25 cellular contexts compared by ENCODE assay signal in genomic region chr14:90651976-90652560, GRCh38.
"Had no signal": no experiment of that assay in that cellular context is flagged by ENCODE, and none has a peak within 500 bp of the region (broad histone marks: within the 10 kb centered on the region; RNA-seq: fewer than 3 reads in every experiment).

No MANE protein-coding gene starts in this region.

- H3K4me1 ChIP-seq: spleen, vagina had no signal

- H3K36me3 Mint-ChIP-seq: activated naive CD4-positive, alpha-beta T cell treated with anti-CD3 and anti-CD28 coated beads, Interleukin-2, amount 10 ng/mL, durations not matched to agents 7 days and 5 days; activated naive CD8-positive, alpha-beta T cell treated with anti-CD3 and anti-CD28 coated beads, Interleukin-2, amount 10 ng/mL, durations not matched to agents 7 days and 5 days; naive thymus-derived CD8-positive, alpha-beta T cell had no signal

- H3K4me1 Mint-ChIP-seq: activated CD4-positive, alpha-beta memory T cell treated with anti-CD3 and anti-CD28 coated beads, Interleukin-2, amount 10 ng/mL, durations not matched to agents 7 days and 5 days; activated CD4-positive, alpha-beta T cell treated with anti-CD3 and anti-CD28 coated beads, Interleukin-2, amount 10 ng/mL, durations not matched to agents 24 days and 14 days; activated naive CD4-positive, alpha-beta T cell treated with anti-CD3 and anti-CD28 coated beads, Interleukin-2, amount 10 ng/mL, durations not matched to agents 7 days and 5 days; activated naive CD8-positive, alpha-beta T cell treated with anti-CD3 and anti-CD28 coated beads, Interleukin-2, amount 10 ng/mL, durations not matched to agents 7 days and 5 days; naive thymus-derived CD8-positive, alpha-beta T cell; T-helper 17 cell had no signal

- H3K4me3 Mint-ChIP-seq: activated CD4-positive, alpha-beta memory T cell treated with anti-CD3 and anti-CD28 coated beads, Interleukin-2, amount 10 ng/mL, durations not matched to agents 7 days and 5 days; activated CD4-positive, alpha-beta T cell treated with anti-CD3 and anti-CD28 coated beads, Interleukin-2, amount 10 ng/mL, durations not matched to agents 24 days and 14 days; activated naive CD4-positive, alpha-beta T cell treated with anti-CD3 and anti-CD28 coated beads, Interleukin-2, amount 10 ng/mL, durations not matched to agents 7 days and 5 days; activated naive CD8-positive, alpha-beta T cell treated with anti-CD3 and anti-CD28 coated beads, Interleukin-2, amount 10 ng/mL, durations not matched to agents 7 days and 5 days; activated T-cell treated with anti-CD3 and anti-CD28 coated beads, Interleukin-2, amount 50 U/mL, for 24 hours; dendritic cell treated with granulocyte-macrophage colony-stimulating factor and Interleukin-4, amounts not matched to agents 40 ng/mL and 50 ng/mL, for 4 days; naive thymus-derived CD8-positive, alpha-beta T cell; T-helper 17 cell had no signal

- H3K9me3 ChIP-seq: esophagus squamous epithelium, right atrium auricular region, spleen, thoracic aorta, upper lobe of left lung, vagina had no signal

- H3K27me3 ChIP-seq: esophagus squamous epithelium, right atrium auricular region, spleen, upper lobe of left lung, vagina had no signal

- DNase-seq: activated CD4-positive, alpha-beta memory T cell treated with anti-CD3 and anti-CD28 coated beads, Interleukin-2, amount 10 ng/mL, durations not matched to agents 7 days and 5 days; activated CD4-positive, alpha-beta T cell treated with anti-CD3 and anti-CD28 coated beads, Interleukin-2, amount 10 ng/mL, durations not matched to agents 24 days and 14 days; activated CD4-positive, CD25-positive, alpha-beta regulatory T cell treated with anti-CD3 and anti-CD28 coated beads, Interleukin-2, amount 50 U/mL, for 72 hours; activated CD8-positive, alpha-beta memory T cell treated with anti-CD3 and anti-CD28 coated beads, Interleukin-2, amount 50 U/mL, for 48 hours; activated gamma-delta T cell; activated naive CD4-positive, alpha-beta T cell treated with anti-CD3 and anti-CD28 coated beads, Interleukin-2, amount 10 ng/mL, durations not matched to agents 7 days and 5 days; activated naive CD8-positive, alpha-beta T cell treated with anti-CD3 and anti-CD28 coated beads, Interleukin-2, amount 10 ng/mL, durations not matched to agents 7 days and 5 days; activated T-cell treated with anti-CD3 and anti-CD28 coated beads, Interleukin-2, amount 50 U/mL, for 24 hours; central memory CD4-positive, alpha-beta T cell; effector CD4-positive, alpha-beta T cell; esophagus squamous epithelium; foreskin melanocyte; left ventricle myocardium superior; naive thymus-derived CD8-positive, alpha-beta T cell; spleen; stimulated activated naive CD4-positive, alpha-beta T cell treated with Interleukin-2 at 50 U/mL for 16 hours; SW 1271; T-helper 17 cell; T1000; upper lobe of left lung; WERI-Rb-1 had no signal

- ATAC-seq: left ventricle myocardium superior; naive thymus-derived CD8-positive, alpha-beta T cell; T-helper 17 cell had no signal

- H3K27ac Mint-ChIP-seq: activated CD4-positive, alpha-beta memory T cell treated with anti-CD3 and anti-CD28 coated beads, Interleukin-2, amount 10 ng/mL, durations not matched to agents 7 days and 5 days; activated CD4-positive, alpha-beta T cell treated with anti-CD3 and anti-CD28 coated beads, Interleukin-2, amount 10 ng/mL, durations not matched to agents 24 days and 14 days; activated naive CD4-positive, alpha-beta T cell treated with anti-CD3 and anti-CD28 coated beads, Interleukin-2, amount 10 ng/mL, durations not matched to agents 7 days and 5 days; activated naive CD8-positive, alpha-beta T cell treated with anti-CD3 and anti-CD28 coated beads, Interleukin-2, amount 10 ng/mL, durations not matched to agents 7 days and 5 days; activated T-cell treated with anti-CD3 and anti-CD28 coated beads, Interleukin-2, amount 50 U/mL, for 24 hours; dendritic cell treated with granulocyte-macrophage colony-stimulating factor and Interleukin-4, amounts not matched to agents 40 ng/mL and 50 ng/mL, for 4 days; naive thymus-derived CD8-positive, alpha-beta T cell; T-helper 17 cell had no signal

- H3K27me3 Mint-ChIP-seq: activated CD4-positive, alpha-beta memory T cell treated with anti-CD3 and anti-CD28 coated beads, Interleukin-2, amount 10 ng/mL, durations not matched to agents 7 days and 5 days; activated naive CD4-positive, alpha-beta T cell treated with anti-CD3 and anti-CD28 coated beads, Interleukin-2, amount 10 ng/mL, durations not matched to agents 7 days and 5 days; activated naive CD8-positive, alpha-beta T cell treated with anti-CD3 and anti-CD28 coated beads, Interleukin-2, amount 10 ng/mL, durations not matched to agents 7 days and 5 days; activated T-cell treated with anti-CD3 and anti-CD28 coated beads, Interleukin-2, amount 50 U/mL, for 24 hours; naive thymus-derived CD8-positive, alpha-beta T cell; T-helper 17 cell had no signal

- H3K27ac ChIP-seq: esophagus squamous epithelium, right atrium auricular region, spleen, thoracic aorta, upper lobe of left lung, vagina, WERI-Rb-1 had no signal

- H3K4me3 ChIP-seq: esophagus squamous epithelium, right atrium auricular region, spleen, thoracic aorta, upper lobe of left lung, vagina had no signal

- H3K9me3 Mint-ChIP-seq: activated CD4-positive, alpha-beta memory T cell treated with anti-CD3 and anti-CD28 coated beads, Interleukin-2, amount 10 ng/mL, durations not matched to agents 7 days and 5 days; activated CD4-positive, alpha-beta T cell treated with anti-CD3 and anti-CD28 coated beads, Interleukin-2, amount 10 ng/mL, durations not matched to agents 24 days and 14 days; activated naive CD4-positive, alpha-beta T cell treated with anti-CD3 and anti-CD28 coated beads, Interleukin-2, amount 10 ng/mL, durations not matched to agents 7 days and 5 days; activated naive CD8-positive, alpha-beta T cell treated with anti-CD3 and anti-CD28 coated beads, Interleukin-2, amount 10 ng/mL, durations not matched to agents 7 days and 5 days; activated T-cell treated with anti-CD3 and anti-CD28 coated beads, Interleukin-2, amount 50 U/mL, for 24 hours; dendritic cell treated with granulocyte-macrophage colony-stimulating factor and Interleukin-4, amounts not matched to agents 40 ng/mL and 50 ng/mL, for 4 days; naive thymus-derived CD8-positive, alpha-beta T cell had no signal

- H3K36me3 ChIP-seq: thoracic aorta, vagina had no signal
